ENCODE assay signal across 17 cellular contexts in genomic region chr13:31476266-31476665, GRCh38.
DNase-seq lines count a peak whose midpoint lies in the region; ATAC-seq and TF ChIP-seq lines count a peak whose summit lies in the region.
"Had no signal": no experiment of that assay in that cellular context is flagged by ENCODE, and none has a peak within 500 bp of the region (broad histone marks: within the 10 kb centered on the region; RNA-seq: fewer than 3 reads in every experiment).

No MANE protein-coding gene starts in this region.

- no peaks in the 10 kb centered on the region for H3F3A ChIP-seq in GM23338 (replicated peaks; ENCODE audit: low read depth)

- H3K79me2 ChIP-seq in GM23338 (replicated peaks; ENCODE audit: insufficient read depth) = no peaks in the 10 kb centered on the region

- peaks cover 9% of the 10 kb centered on the region; the same call in 1 of the 2 replicates for H3K9me2 ChIP-seq in GM23338 (ENCODE audit: insufficient read depth)

- H3K4me3 ChIP-seq in AG04449 (ENCODE audit: low read depth, low read length) (no peak overlapping the region), GM23338 (no peak overlapping the region), brain microvascular endothelial cell (ENCODE audit: low read depth, low read length) (no peak overlapping the region)
- H3K4me3 ChIP-seq: BLaER1 treated with 17β-estradiol and CSF1 and Interleukin-3, amounts not matched to agents 10 nM and 100 nM; lung; ovary had no signal

- in situ Hi-C loops in brain microvascular endothelial cell (cut with HindIII; ENCODE audit: low pct_ligation_motif_present, low sequenced_read_pairs) = no loop called here

- no peak for ATAC-seq in GM23338
- ATAC-seq: Panc1 had no signal

- intact Hi-C loops in activated naive CD4-positive, alpha-beta T cell treated with anti-CD3 and anti-CD28 coated beads for 36 hours (cut with micrococcal nuclease) = no loop called here

- H3K27ac Mint-ChIP-seq in GM23338 (no peak overlapping the region), mesothelial cell of epicardium (peak overlapping the region; percentile 27)
- no peak overlapping the region for H3K27ac Mint-ChIP-seq in activated naive CD4-positive, alpha-beta T cell treated with anti-CD3 and anti-CD28 coated beads for 36 hours
- H3K27ac Mint-ChIP-seq: activated CD4-positive, alpha-beta memory T cell treated with anti-CD3 and anti-CD28 coated beads, Interleukin-2, amount 10 ng/mL, durations not matched to agents 7 days and 5 days; IgD-negative memory B cell had no signal

- POLR2A ChIA-PET in AG04449 (lab: Yijun Ruan, JAX) = interaction anchor here (1.0 kb wide), 1 partner anchor 280 kb away, joined by 3 read pairs; no protein-coding TSS in a partner anchor

- no peaks in the 10 kb centered on the region for H3K27me3 ChIP-seq in GM23338 (ENCODE audit: insufficient read depth)
- no peaks in the 10 kb centered on the region for H3K27me3 ChIP-seq in brain microvascular endothelial cell (replicated peaks)
- H3K27me3 ChIP-seq: BLaER1 treated with 17β-estradiol and CSF1 and Interleukin-3, amounts not matched to agents 10 nM and 100 nM; ovary had no signal

- H3K27me3 Mint-ChIP-seq in GM23338 (ENCODE audit: insufficient read depth, low read depth, poor library complexity) = no peaks in the 10 kb centered on the region
- H3K27me3 Mint-ChIP-seq in mesothelial cell of epicardium (ENCODE audit: low read depth) = peaks cover 10% of the 10 kb centered on the region
- H3K27me3 Mint-ChIP-seq in activated naive CD4-positive, alpha-beta T cell treated with anti-CD3 and anti-CD28 coated beads for 36 hours (ENCODE audit: low read depth) = peaks cover 6% of the 10 kb centered on the region

- no peaks in the 10 kb centered on the region for H3K36me3 Mint-ChIP-seq in GM23338 (ENCODE audit: low read depth)
- peaks cover 1% of the 10 kb centered on the region for H3K36me3 Mint-ChIP-seq in mesothelial cell of epicardium
- H3K36me3 Mint-ChIP-seq in activated naive CD4-positive, alpha-beta T cell treated with anti-CD3 and anti-CD28 coated beads for 36 hours (ENCODE audit: low read depth) = no peaks in the 10 kb centered on the region

- DNase-seq in AG04449 (ENCODE audit: low read depth, low spot score) (peak; percentile 86), GM23338 (ENCODE audit: low spot score) (peak; percentile 13), brain microvascular endothelial cell (peak; percentile 98), mesothelial cell of epicardium (ENCODE audit: low spot score in 2 of 2, unreplicated experiment in 2 of 2) (no peak), GM10266 (ENCODE audit: extremely low spot score) (no peak), putamen (ENCODE audit: low spot score) (no peak)
- DNase-seq in activated CD4-positive, alpha-beta T cell treated with anti-CD3 and anti-CD28 coated beads, Interleukin-2, amount 50 U/mL, for 4 hours = no peak
- DNase-seq in activated naive CD4-positive, alpha-beta T cell treated with anti-CD3 and anti-CD28 coated beads for 36 hours = no peak
- DNase-seq: activated CD4-positive, alpha-beta memory T cell treated with anti-CD3 and anti-CD28 coated beads, Interleukin-2, amount 10 ng/mL, durations not matched to agents 7 days and 5 days; activated effector memory CD4-positive, alpha-beta T cell treated with anti-CD3 and anti-CD28 coated beads, Interleukin-2, amount 50 U/mL, for 16 hours; NCI-H524 treated with DMSO at 0.1 percent for 48 hours; ovary; stimulated activated CD4-positive, alpha-beta T cell treated with anti-CD3 and anti-CD28 coated beads, Interleukin-1b, Interleukin-23, amount 100 ng/mL, for 48 hours had no signal

- no peak overlapping the region for H3K4me2 ChIP-seq in GM23338
- H3K4me2 ChIP-seq: BLaER1 treated with 17β-estradiol and CSF1 and Interleukin-3, amounts not matched to agents 10 nM and 100 nM had no signal

- H3K4me1 ChIP-seq in GM23338 (ENCODE audit: insufficient read depth) = peaks cover 7% of the 10 kb centered on the region
- H3K4me1 ChIP-seq: BLaER1 treated with 17β-estradiol and CSF1 and Interleukin-3, amounts not matched to agents 10 nM and 100 nM had no signal

- no peak overlapping the region for H2AFZ ChIP-seq in GM23338

- no peaks in the 10 kb centered on the region for H4K20me1 ChIP-seq in GM23338 (replicated peaks; ENCODE audit: insufficient read depth)
- H4K20me1 ChIP-seq: BLaER1 treated with 17β-estradiol and CSF1 and Interleukin-3, amounts not matched to agents 10 nM and 100 nM had no signal

- CTCF ChIA-PET in AG04449 (lab: Yijun Ruan, JAX) = interaction anchor here (0.7 to 1.5 kb wide), 4 partner anchors 37 to 266 kb away, joined by 3 read pairs; no protein-coding TSS in a partner anchor
- CTCF ChIA-PET in activated naive CD4-positive, alpha-beta T cell treated with anti-CD3 and anti-CD28 coated beads for 36 hours (lab: Charles Lee) = no interaction called here

- H3K36me3 ChIP-seq in GM23338 (ENCODE audit: insufficient read depth) (no peaks in the 10 kb centered on the region), brain microvascular endothelial cell (replicated peaks) (no peaks in the 10 kb centered on the region)
- H3K36me3 ChIP-seq: BLaER1 treated with 17β-estradiol and CSF1 and Interleukin-3, amounts not matched to agents 10 nM and 100 nM; ovary had no signal

- H3K4me1 Mint-ChIP-seq in GM23338 = peaks cover 9% of the 10 kb centered on the region; the same call in 2 of the 3 replicates
- H3K4me1 Mint-ChIP-seq in mesothelial cell of epicardium = peaks cover 9% of the 10 kb centered on the region
- H3K4me1 Mint-ChIP-seq in activated naive CD4-positive, alpha-beta T cell treated with anti-CD3 and anti-CD28 coated beads for 36 hours (ENCODE audit: low read depth) = no peaks in the 10 kb centered on the region
- H3K4me1 Mint-ChIP-seq: activated CD4-positive, alpha-beta memory T cell treated with anti-CD3 and anti-CD28 coated beads, Interleukin-2, amount 10 ng/mL, durations not matched to agents 7 days and 5 days; IgD-negative memory B cell had no signal

- H3K4me3 Mint-ChIP-seq in GM23338 = no peak overlapping the region
- H3K4me3 Mint-ChIP-seq in mesothelial cell of epicardium = no peak overlapping the region
- no peak overlapping the region for H3K4me3 Mint-ChIP-seq in activated naive CD4-positive, alpha-beta T cell treated with anti-CD3 and anti-CD28 coated beads for 36 hours
- H3K4me3 Mint-ChIP-seq: activated CD4-positive, alpha-beta memory T cell treated with anti-CD3 and anti-CD28 coated beads, Interleukin-2, amount 10 ng/mL, durations not matched to agents 7 days and 5 days; IgD-negative memory B cell had no signal

- H3K27ac ChIP-seq in GM23338 (ENCODE audit: low read depth) (no peak overlapping the region), brain microvascular endothelial cell (peak overlapping the region; percentile 96)
- H3K27ac ChIP-seq: BLaER1 treated with 17β-estradiol and CSF1 and Interleukin-3, amounts not matched to agents 10 nM and 100 nM; ovary had no signal

- H3K9me3 Mint-ChIP-seq in GM23338 (no peaks in the 10 kb centered on the region; the same call in 2 of the 3 replicates), mesothelial cell of epicardium (peaks cover 3% of the 10 kb centered on the region)
- H3K9me3 Mint-ChIP-seq in activated naive CD4-positive, alpha-beta T cell treated with anti-CD3 and anti-CD28 coated beads for 36 hours = no peaks in the 10 kb centered on the region
- H3K9me3 Mint-ChIP-seq: activated CD4-positive, alpha-beta memory T cell treated with anti-CD3 and anti-CD28 coated beads, Interleukin-2, amount 10 ng/mL, durations not matched to agents 7 days and 5 days had no signal

- TF ChIP-seq CTCF in AG04449 (IDR thresholded peaks at IDR 0.05; ENCODE audit: insufficient read depth, low read length, missing control alignments) = no peak
- TF ChIP-seq CTCF in GM23338 (conservative IDR thresholded peaks at IDR 0.05; ENCODE audit: low read depth in 2 of 2) = no peak
- no peak for TF ChIP-seq CTCF in brain microvascular endothelial cell (IDR thresholded peaks at IDR 0.05; ENCODE audit: low read depth, low read length, missing control alignments)
- TF ChIP-seq CTCF in mesothelial cell of epicardium (IDR thresholded peaks at IDR 0.05; ENCODE audit: unreplicated experiment) = no peak
- no peak for TF ChIP-seq CTCF in GM10266 (IDR thresholded peaks at IDR 0.05; ENCODE audit: control insufficient read depth, insufficient read depth, low read depth, missing control alignments)

TF ChIP-seq in GM23338, 12 proteins besides CTCF, POLR2A, EP300 and RAD21 (continues in another document):
- TF ChIP-seq JUNB (IDR thresholded peaks at IDR 0.05; ENCODE audit: unreplicated experiment) = no peak
- TF ChIP-seq ZNF331 (CRISPR knock-in tag; IDR thresholded peaks at IDR 0.05; ENCODE audit: low read depth) = no peak
- no peak for TF ChIP-seq CREB1 (CRISPR knock-in tag; IDR thresholded peaks at IDR 0.05; ENCODE audit: low read depth)
- no peak for TF ChIP-seq EZH2phosphoT487 (IDR thresholded peaks at IDR 0.05; ENCODE audit: unreplicated experiment)
- TF ChIP-seq STAT1 (IDR thresholded peaks at IDR 0.05; ENCODE audit: unreplicated experiment) = no peak
- TF ChIP-seq REST (IDR thresholded peaks at IDR 0.05; ENCODE audit: unreplicated experiment) = no peak
- TF ChIP-seq ZNF114 (CRISPR knock-in tag; IDR thresholded peaks at IDR 0.05) = no peak
- TF ChIP-seq POLR2AphosphoS5 (IDR thresholded peaks at IDR 0.05; ENCODE audit: low read depth) = no peak
- TF ChIP-seq EZH2 (IDR thresholded peaks at IDR 0.05; ENCODE audit: low read depth, unreplicated experiment) = no peak

Comparison
In these comparisons a context has a peak if more than half of its experiments do, and no peak if none do; other contexts are left out.
1. DNase-seq: peak in AG04449 (single experiment), GM23338 (single experiment) and brain microvascular endothelial cell (single experiment); none in mesothelial cell of epicardium (0 of 2), activated CD4-positive, alpha-beta T cell treated with anti-CD3 and anti-CD28 coated beads, Interleukin-2, amount 50 U/mL, for 4 hours (0 of 2), activated naive CD4-positive, alpha-beta T cell treated with anti-CD3 and anti-CD28 coated beads for 36 hours (single experiment), GM10266 (single experiment) and putamen (single experiment).